15 cellular contexts compared by ENCODE assay signal in genomic region chr6:15715060-15715459, GRCh38. TPM values are rescaled to one million over a fixed set of nuclear protein-coding genes. Genes with fewer than 3 reads are reported as not detected.
DNase-seq lines count a peak whose midpoint lies in the region; ATAC-seq and TF ChIP-seq lines count a peak whose summit lies in the region.
"Had no signal": no experiment of that assay in that cellular context is flagged by ENCODE, and none has a peak within 500 bp of the region (broad histone marks: within the 10 kb centered on the region; RNA-seq: fewer than 3 reads in every experiment).

No MANE protein-coding gene starts in this region.

- no peak overlapping the region for H3K4me3 Mint-ChIP-seq in activated naive CD4-positive, alpha-beta T cell treated with anti-CD3 and anti-CD28 coated beads for 36 hours
- no peak overlapping the region for H3K4me3 Mint-ChIP-seq in activated naive CD4-positive, alpha-beta T cell treated with anti-CD3 and anti-CD28 coated beads, Interleukin-2, amount 10 ng/mL, durations not matched to agents 7 days and 5 days
- H3K4me3 Mint-ChIP-seq: T-helper 17 cell had no signal

- peaks cover 2% of the 10 kb centered on the region for H3K36me3 Mint-ChIP-seq in activated naive CD4-positive, alpha-beta T cell treated with anti-CD3 and anti-CD28 coated beads for 36 hours (ENCODE audit: low read depth)
- H3K36me3 Mint-ChIP-seq in activated naive CD4-positive, alpha-beta T cell treated with anti-CD3 and anti-CD28 coated beads, Interleukin-2, amount 10 ng/mL, durations not matched to agents 7 days and 5 days, result no peaks in the 10 kb centered on the region

- no TSS peak for BruUV-seq in PC-3 (replicated peaks; lab: Mats Ljungman, UMichigan)

- no peaks in the 10 kb centered on the region for H3F3A ChIP-seq in PC-3 (ENCODE audit: low read length, unreplicated experiment)

- H3K9me2 ChIP-seq in PC-3 (replicated peaks; ENCODE audit: low read length), result no peaks in the 10 kb centered on the region

- H3K9ac ChIP-seq in PC-3 (ENCODE audit: low read length), result no peak overlapping the region

- H3K4me1 Mint-ChIP-seq in activated naive CD4-positive, alpha-beta T cell treated with anti-CD3 and anti-CD28 coated beads for 36 hours (ENCODE audit: low read depth), result peaks cover 22% of the 10 kb centered on the region
- H3K4me1 Mint-ChIP-seq in activated naive CD4-positive, alpha-beta T cell treated with anti-CD3 and anti-CD28 coated beads, Interleukin-2, amount 10 ng/mL, durations not matched to agents 7 days and 5 days, result no peaks in the 10 kb centered on the region
- H3K4me1 Mint-ChIP-seq: T-helper 17 cell had no signal

- no peaks in the 10 kb centered on the region for H4K20me1 ChIP-seq in PC-3 (ENCODE audit: low read length)

- no peaks in the 10 kb centered on the region for H3K27me3 ChIP-seq in PC-3 (ENCODE audit: low read length)

- no peaks in the 10 kb centered on the region for H3K36me3 ChIP-seq in PC-3 (ENCODE audit: low read depth, low read length)

- TF ChIP-seq CTCF in PC-3 (conservative IDR thresholded peaks at IDR 0.05; ENCODE audit: low read depth, low read length) (no peak), cardiac fibroblast (IDR thresholded peaks at IDR 0.05; ENCODE audit: low read depth, low read length) (no peak)

- H2AFZ ChIP-seq in PC-3 (ENCODE audit: low read length), result 0 out of 2 replicates have a peak overlapping the region, but pooled peaks have one; percentile 14

- peak overlapping the region; percentile 47 for H3K27ac ChIP-seq in PC-3 (ENCODE audit: low read length)

- no peaks in the 10 kb centered on the region for H3K79me2 ChIP-seq in PC-3 (ENCODE audit: low read length)

- H3K4me3 ChIP-seq in PC-3 (ENCODE audit: low read length) (no peak overlapping the region), cardiac fibroblast (replicated peaks in 1 of 2; ENCODE audit: low read depth in 2 of 2, low read length in 2 of 2) (no peak overlapping the region)

- H3K4me1 ChIP-seq in PC-3 (ENCODE audit: insufficient read depth, low read length), result peaks cover 15% of the 10 kb centered on the region

- H3K27ac Mint-ChIP-seq in activated naive CD4-positive, alpha-beta T cell treated with anti-CD3 and anti-CD28 coated beads for 36 hours, result peak overlapping the region; percentile 39
- H3K27ac Mint-ChIP-seq in activated naive CD4-positive, alpha-beta T cell treated with anti-CD3 and anti-CD28 coated beads, Interleukin-2, amount 10 ng/mL, durations not matched to agents 7 days and 5 days, result no peak overlapping the region
- H3K27ac Mint-ChIP-seq: T-helper 17 cell had no signal

- H3K4me2 ChIP-seq in PC-3 (ENCODE audit: low read length), result no peak overlapping the region

- H3K9me3 Mint-ChIP-seq in activated naive CD4-positive, alpha-beta T cell treated with anti-CD3 and anti-CD28 coated beads for 36 hours, result peaks cover 11% of the 10 kb centered on the region
- H3K9me3 Mint-ChIP-seq in activated naive CD4-positive, alpha-beta T cell treated with anti-CD3 and anti-CD28 coated beads, Interleukin-2, amount 10 ng/mL, durations not matched to agents 7 days and 5 days, result peaks cover 4% of the 10 kb centered on the region

- 0 out of 2 replicates have a peak, but pooled peaks cover 6% of the 10 kb centered on the region for H3K9me3 ChIP-seq in PC-3 (ENCODE audit: low read length)

- intact Hi-C loops in activated naive CD4-positive, alpha-beta T cell treated with anti-CD3 and anti-CD28 coated beads for 36 hours (cut with micrococcal nuclease), result loop anchor here (1.0 kb wide), 4 partner anchors 20 to 199 kb away; no protein-coding TSS in a partner anchor
- intact Hi-C loops in PC-3 (cut with micrococcal nuclease), result no loop called here
- intact Hi-C loops in left colon (cut with DNase I, micrococcal nuclease), result no loop called here

- CTCF ChIA-PET in activated naive CD4-positive, alpha-beta T cell treated with anti-CD3 and anti-CD28 coated beads for 36 hours (lab: Charles Lee), result interaction anchor here (0.8 to 0.9 kb wide), 2 partner anchors 8 to 415 kb away, joined by 3 to 4 read pairs; no protein-coding TSS in a partner anchor
- CTCF ChIA-PET in activated naive CD4-positive, alpha-beta T cell treated with anti-CD3 and anti-CD28 coated beads, Interleukin-2, amount 10 ng/mL, durations not matched to agents 7 days and 5 days (lab: Charles Lee), result no interaction called here
- CTCF ChIA-PET in PC-3 (lab: Charles Lee), result no interaction called here

- peaks cover 2% of the 10 kb centered on the region for H3K27me3 Mint-ChIP-seq in activated naive CD4-positive, alpha-beta T cell treated with anti-CD3 and anti-CD28 coated beads for 36 hours (ENCODE audit: low read depth)
- H3K27me3 Mint-ChIP-seq in activated naive CD4-positive, alpha-beta T cell treated with anti-CD3 and anti-CD28 coated beads, Interleukin-2, amount 10 ng/mL, durations not matched to agents 7 days and 5 days, result no peaks in the 10 kb centered on the region

- DNase-seq in activated naive CD4-positive, alpha-beta T cell treated with anti-CD3 and anti-CD28 coated beads for 36 hours, result peak; percentile 68
- DNase-seq in activated naive CD4-positive, alpha-beta T cell treated with anti-CD3 and anti-CD28 coated beads, Interleukin-2, amount 10 ng/mL, durations not matched to agents 7 days and 5 days, result no peak
- DNase-seq in PC-3, result peak; percentile 80
- DNase-seq in cardiac fibroblast (ENCODE audit: low read depth in 2 of 2), result peak; percentile 8 to 10
- peak in 2 of 3 donors; percentile 25 to 44 for DNase-seq in stimulated activated CD4-positive, alpha-beta T cell treated with anti-CD3 and anti-CD28 coated beads, TNF-alpha, amount 100 ng/mL, for 48 hours (ENCODE audit: low read depth in 3 of 3)
- DNase-seq in left colon, result no peak
- DNase-seq in SHP77 treated with DMSO at 0.1 percent for 48 hours (lab: John Stamatoyannopoulos, UW), result no peak
- DNase-seq in NCI-H446 treated with DMSO at 0.1 percent for 48 hours (lab: John Stamatoyannopoulos, UW), result no peak
- DNase-seq: AML-193, foreskin fibroblast, midbrain, NCI-H1105, NCI-H510A treated with DMSO at 0.1 percent for 48 hours, T-helper 17 cell had no signal

- POLR2A ChIA-PET in PC-3 (lab: Charles Lee; ENCODE audit: unreplicated experiment), result no interaction called here

- ATAC-seq in PC-3, result peak; percentile 64
- no peak for ATAC-seq in left colon
- ATAC-seq: Panc1, T-helper 17 cell had no signal

RNA-seq across cellular contexts. Expression of gene DTNBP1, which starts 52.2 kb away (rescaled TPM):
- total RNA-seq in activated naive CD4-positive, alpha-beta T cell treated with anti-CD3 and anti-CD28 coated beads for 36 hours, result 10 to 100 TPM; 14.6 to 16.3 TPM
- 7.9 and 9.8 TPM in 2 replicates for total RNA-seq in PC-3 (2014; rRNA removed)
- total RNA-seq in left colon, result 10 to 100 TPM; 21.0 to 26.9 TPM

Comparison
In these comparisons a context has a peak if more than half of its experiments do, and no peak if none do; other contexts are left out.
1. DNase-seq: peak in activated naive CD4-positive, alpha-beta T cell treated with anti-CD3 and anti-CD28 coated beads for 36 hours (single experiment), PC-3 (single experiment), cardiac fibroblast (2 of 2) and stimulated activated CD4-positive, alpha-beta T cell treated with anti-CD3 and anti-CD28 coated beads, TNF-alpha, amount 100 ng/mL, for 48 hours (2 of 3); none in activated naive CD4-positive, alpha-beta T cell treated with anti-CD3 and anti-CD28 coated beads, Interleukin-2, amount 10 ng/mL, durations not matched to agents 7 days and 5 days (single experiment), left colon (0 of 2), SHP77 treated with DMSO at 0.1 percent for 48 hours (single experiment) and NCI-H446 treated with DMSO at 0.1 percent for 48 hours (single experiment).